10 cellular contexts compared by ENCODE assay signal in the genomic region with DNA sequence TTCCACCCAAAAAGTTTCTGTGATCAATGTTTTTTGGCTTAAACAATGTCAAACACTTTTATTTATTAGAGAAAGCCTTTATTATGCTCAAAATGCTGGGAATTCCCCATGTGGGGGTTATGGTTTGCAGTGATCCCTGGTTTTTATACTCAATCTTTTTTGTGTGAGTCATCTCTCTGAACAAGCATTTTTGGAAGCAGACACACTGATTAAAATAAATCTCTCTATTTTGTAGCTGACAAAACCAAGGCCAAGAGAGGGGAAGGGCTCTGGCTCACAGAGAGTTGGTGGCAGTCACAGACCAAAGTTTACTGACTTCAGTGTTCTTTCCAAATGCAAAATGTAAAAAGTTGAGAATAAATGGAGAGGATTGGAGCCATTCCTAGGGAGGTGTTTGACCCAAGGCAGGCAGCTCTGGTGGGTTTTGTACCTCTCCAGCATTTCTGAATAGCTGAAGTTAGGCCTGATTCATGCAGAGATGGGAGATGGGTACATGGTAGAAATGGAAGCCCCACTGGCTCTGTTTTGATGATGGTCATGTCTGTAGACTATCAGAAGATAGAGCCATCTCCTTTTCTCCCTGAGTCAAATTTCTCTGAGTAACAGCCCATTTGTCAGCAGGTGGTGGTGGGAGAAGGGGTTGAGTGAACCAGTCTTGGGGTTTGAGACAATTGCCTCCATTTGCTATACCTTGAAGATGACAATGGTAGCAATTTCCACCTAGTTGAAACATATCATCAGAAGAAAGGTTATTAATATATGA. TPM values are rescaled to one million over a fixed set of nuclear protein-coding genes. Genes with fewer than 3 reads are reported as not detected.
A peak's percentile ranks its signal among the peaks of the same experiment; 100 is the strongest.
DNase-seq lines count a peak whose midpoint lies in the region; ATAC-seq lines count a peak whose summit lies in the region.
"Had no signal": no experiment of that assay in that cellular context is flagged by ENCODE, and none has a peak within 500 bp of the region (broad histone marks: within the 10 kb centered on the region; RNA-seq: fewer than 3 reads in every experiment).

No MANE protein-coding gene starts in this region.

- peak overlapping the region; percentile 57 for H3K27ac Mint-ChIP-seq in activated CD4-positive, alpha-beta memory T cell treated with anti-CD3 and anti-CD28 coated beads for 36 hours
- H3K27ac Mint-ChIP-seq in activated CD4-positive, alpha-beta memory T cell treated with anti-CD3 and anti-CD28 coated beads, Interleukin-2, amount 10 ng/mL, durations not matched to agents 7 days and 5 days, result no peak overlapping the region
- H3K27ac Mint-ChIP-seq: B cell had no signal

- intact Hi-C loops in activated CD4-positive, alpha-beta memory T cell treated with anti-CD3 and anti-CD28 coated beads for 36 hours (cut with micrococcal nuclease), result loop anchor here (2.0 kb wide), 1 partner anchor 15 kb away; no protein-coding TSS in a partner anchor
- intact Hi-C loops in sciatic nerve (cut with DNase I), result no loop called here

- ATAC-seq in sciatic nerve (peak; percentile 49), HG03097 (IDR thresholded peaks at IDR 0.05; ENCODE audit: low FRiP score, unreplicated experiment) (no peak)

- H3K4me3 Mint-ChIP-seq in activated CD4-positive, alpha-beta memory T cell treated with anti-CD3 and anti-CD28 coated beads for 36 hours, result no peak overlapping the region
- H3K4me3 Mint-ChIP-seq in activated CD4-positive, alpha-beta memory T cell treated with anti-CD3 and anti-CD28 coated beads, Interleukin-2, amount 10 ng/mL, durations not matched to agents 7 days and 5 days, result no peak overlapping the region
- H3K4me3 Mint-ChIP-seq: B cell had no signal

- peaks cover 25% of the 10 kb centered on the region for H3K4me1 Mint-ChIP-seq in activated CD4-positive, alpha-beta memory T cell treated with anti-CD3 and anti-CD28 coated beads for 36 hours (ENCODE audit: low read depth)
- peaks cover 2% of the 10 kb centered on the region for H3K4me1 Mint-ChIP-seq in activated CD4-positive, alpha-beta memory T cell treated with anti-CD3 and anti-CD28 coated beads, Interleukin-2, amount 10 ng/mL, durations not matched to agents 7 days and 5 days
- H3K4me1 Mint-ChIP-seq: B cell had no signal

- CTCF ChIA-PET in activated CD4-positive, alpha-beta memory T cell treated with anti-CD3 and anti-CD28 coated beads for 36 hours (lab: Charles Lee), result interaction anchor here (0.7 kb wide), 1 partner anchor 14 kb away, joined by 3 read pairs; no protein-coding TSS in a partner anchor
- CTCF ChIA-PET in activated CD4-positive, alpha-beta memory T cell treated with anti-CD3 and anti-CD28 coated beads, Interleukin-2, amount 10 ng/mL, durations not matched to agents 7 days and 5 days (lab: Charles Lee), result no interaction called here

- H3K27me3 Mint-ChIP-seq in activated CD4-positive, alpha-beta memory T cell treated with anti-CD3 and anti-CD28 coated beads for 36 hours, result peaks cover 10% of the 10 kb centered on the region
- H3K27me3 Mint-ChIP-seq in activated CD4-positive, alpha-beta memory T cell treated with anti-CD3 and anti-CD28 coated beads, Interleukin-2, amount 10 ng/mL, durations not matched to agents 7 days and 5 days, result peaks cover 2% of the 10 kb centered on the region

- peaks cover 2% of the 10 kb centered on the region for H3K9me3 Mint-ChIP-seq in activated CD4-positive, alpha-beta memory T cell treated with anti-CD3 and anti-CD28 coated beads for 36 hours
- H3K9me3 Mint-ChIP-seq in activated CD4-positive, alpha-beta memory T cell treated with anti-CD3 and anti-CD28 coated beads, Interleukin-2, amount 10 ng/mL, durations not matched to agents 7 days and 5 days, result peaks cover 2% of the 10 kb centered on the region

- DNase-seq in activated CD4-positive, alpha-beta memory T cell treated with anti-CD3 and anti-CD28 coated beads for 36 hours, result peak; percentile 31
- DNase-seq in activated CD4-positive, alpha-beta memory T cell treated with anti-CD3 and anti-CD28 coated beads, Interleukin-2, amount 10 ng/mL, durations not matched to agents 7 days and 5 days, result no peak
- DNase-seq in LHCN-M2 (ENCODE audit: low read depth) (peak; percentile 69), dermis blood vessel endothelial cell (peak; percentile 23), sciatic nerve (ENCODE audit: low spot score) (no peak), DMS79 (lab: John Stamatoyannopoulos, UW) (no peak), NOMO-1 treated with DMSO at 0.1 percent for 48 hours (lab: John Stamatoyannopoulos, UW; ENCODE audit: unreplicated experiment) (no peak)
- DNase-seq: retina had no signal

- no peaks in the 10 kb centered on the region for H3K36me3 Mint-ChIP-seq in activated CD4-positive, alpha-beta memory T cell treated with anti-CD3 and anti-CD28 coated beads for 36 hours
- no peaks in the 10 kb centered on the region for H3K36me3 Mint-ChIP-seq in activated CD4-positive, alpha-beta memory T cell treated with anti-CD3 and anti-CD28 coated beads, Interleukin-2, amount 10 ng/mL, durations not matched to agents 7 days and 5 days (ENCODE audit: low read depth)

- POLR2A ChIA-PET in activated CD4-positive, alpha-beta memory T cell treated with anti-CD3 and anti-CD28 coated beads for 36 hours (lab: Charles Lee), result interaction anchor here (0.8 to 1.7 kb wide), 2 partner anchors 17 to 44 kb away, joined by 3 read pairs; no protein-coding TSS in a partner anchor
- POLR2A ChIA-PET in activated CD4-positive, alpha-beta memory T cell treated with anti-CD3 and anti-CD28 coated beads, Interleukin-2, amount 10 ng/mL, durations not matched to agents 7 days and 5 days (lab: Charles Lee), result no interaction called here

RNA-seq across cellular contexts. Expression of gene NAMPT, which starts 45.4 kb away (rescaled TPM):
- 100 to 1,000 TPM; 543 to 552 TPM for total RNA-seq in activated CD4-positive, alpha-beta memory T cell treated with anti-CD3 and anti-CD28 coated beads for 36 hours
- 100 to 1,000 TPM; 130 to 134 TPM for total RNA-seq in activated CD4-positive, alpha-beta memory T cell treated with anti-CD3 and anti-CD28 coated beads, Interleukin-2, amount 10 ng/mL, durations not matched to agents 7 days and 5 days
- total RNA-seq in LHCN-M2 (2014; rRNA removed), result 194 and 285 TPM in 2 replicates
- 26.2 TPM for polyA plus RNA-seq in LHCN-M2 (2012)
- 288 and 387 TPM in 2 replicates for total RNA-seq in dermis blood vessel endothelial cell
- total RNA-seq in sciatic nerve, result 286 TPM

Comparison
In these comparisons a context has a peak if more than half of its experiments do, and no peak if none do; other contexts are left out.
1. DNase-seq: peak in activated CD4-positive, alpha-beta memory T cell treated with anti-CD3 and anti-CD28 coated beads for 36 hours (single experiment), LHCN-M2 (single experiment) and dermis blood vessel endothelial cell (single experiment); none in activated CD4-positive, alpha-beta memory T cell treated with anti-CD3 and anti-CD28 coated beads, Interleukin-2, amount 10 ng/mL, durations not matched to agents 7 days and 5 days (single experiment), sciatic nerve (single experiment), DMS79 (single experiment) and NOMO-1 treated with DMSO at 0.1 percent for 48 hours (single experiment).